In the genomic region with DNA sequence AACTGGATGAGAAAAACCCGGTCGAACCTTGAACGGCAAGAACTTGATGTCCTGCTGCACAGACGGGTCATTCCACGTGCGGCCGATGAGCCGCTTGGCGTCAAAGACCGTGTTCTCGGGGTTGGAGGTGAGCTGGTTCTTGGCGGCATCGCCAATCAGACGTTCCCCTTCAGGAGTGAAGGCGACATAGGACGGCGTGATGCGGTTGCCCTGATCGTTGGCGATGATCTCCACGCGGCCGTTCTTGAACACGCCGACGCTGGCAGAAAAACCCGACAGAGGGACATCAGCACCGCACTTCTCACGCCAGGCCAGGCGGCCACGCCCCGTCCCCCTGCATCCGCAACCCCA, we compare ENCODE assay signal across 8 cellular contexts. TPM values are rescaled to one million over a fixed set of nuclear protein-coding genes. Genes with fewer than 3 reads are reported as not detected.
DNase-seq lines count a peak whose midpoint lies in the region; ATAC-seq and TF ChIP-seq lines count a peak whose summit lies in the region.

No MANE protein-coding gene starts in this region.

- ATAC-seq in GM19452 (IDR thresholded peaks at IDR 0.05; ENCODE audit: unreplicated experiment): peak; percentile 2
- peak; percentile 9 to 12 for ATAC-seq in right cardiac atrium

- intact Hi-C loops in right cardiac atrium (cut with DNase I): no loop called here

- peak; percentile 23 for DNase-seq in LHCN-M2 (ENCODE audit: low read depth)
- peak; percentile 49 for DNase-seq in activated naive CD4-positive, alpha-beta T cell treated with anti-CD3 and anti-CD28 coated beads, Interleukin-2, amount 50 U/mL, for 16 hours
- peak in 1 of 3 donors; percentile 57 for DNase-seq in right cardiac atrium
- DNase-seq in globus pallidus (ENCODE audit: low spot score): no peak
- DNase-seq in amniotic stem cell (lab: John Stamatoyannopoulos, UW): no peak

- no peak for TF ChIP-seq CTCF in C4-2B (conservative IDR thresholded peaks at IDR 0.05)

- H3K36me3 ChIP-seq in skeletal muscle satellite cell (ENCODE audit: insufficient read depth, low read length): peaks cover 51% of the 10 kb centered on the region

- peak overlapping the region; percentile 81 for H3K4me2 ChIP-seq in skeletal muscle satellite cell (ENCODE audit: low read length)

- H3K27me3 ChIP-seq in right cardiac atrium (ENCODE audit: control insufficient read depth, insufficient read depth): no peaks in the 10 kb centered on the region
- no peaks in the 10 kb centered on the region for H3K27me3 ChIP-seq in skeletal muscle satellite cell (ENCODE audit: control insufficient read depth, insufficient read depth, low read length)

- H3K27ac ChIP-seq in C4-2B (peak overlapping the region; percentile 94), right cardiac atrium (ENCODE audit: low read length) (peak overlapping the region; percentile 93)

- whole genome bisulfite sequencing in right cardiac atrium: under 1% methylated on average over 33 of the region's 33 CpGs

- peak overlapping the region; percentile 95 for H3K9ac ChIP-seq in skeletal muscle satellite cell (ENCODE audit: low read depth, low read length)

- no peaks in the 10 kb centered on the region for H3K4me1 ChIP-seq in right cardiac atrium (ENCODE audit: control insufficient read depth, insufficient read depth, low read length)
- peaks cover 53% of the 10 kb centered on the region for H3K4me1 ChIP-seq in skeletal muscle satellite cell (ENCODE audit: control insufficient read depth, insufficient read depth, low read length)

- H3K9me3 ChIP-seq in right cardiac atrium (ENCODE audit: control insufficient read depth, low read length) (no peaks in the 10 kb centered on the region), skeletal muscle satellite cell (replicated peaks; ENCODE audit: low read length) (no peaks in the 10 kb centered on the region)

- H3K4me3 ChIP-seq in right cardiac atrium (ENCODE audit: low read length): peak overlapping the region; percentile 59
- H3K4me3 ChIP-seq in skeletal muscle satellite cell (ENCODE audit: low read length): peak overlapping the region; percentile 94

RNA-seq across cellular contexts. Expression of gene HSPA5, which starts 0.5 kb away (rescaled TPM):
- total RNA-seq in LHCN-M2 (2014; rRNA removed) (62.1 and 79.3 TPM in 2 replicates), right cardiac atrium (100 to 1,000 TPM; 176 to 384 (median 284) TPM)
- polyA plus RNA-seq in LHCN-M2 (2012): 192 TPM
- 263 TPM for polyA plus RNA-seq in right cardiac atrium
- 223 and 241 TPM in 2 replicates for total RNA-seq in skeletal muscle satellite cell (2012; rRNA removed)

RNA-seq across cellular contexts. Expression of gene GAPVD1, which starts 21.0 kb away (rescaled TPM):
- total RNA-seq in LHCN-M2 (2014; rRNA removed) (28.5 and 29.9 TPM in 2 replicates), right cardiac atrium (10 to 100 TPM; 33.0 to 45.7 (median 33.2) TPM)
- 9.0 TPM for polyA plus RNA-seq in LHCN-M2 (2012)
- polyA plus RNA-seq in right cardiac atrium: 8.1 TPM
- total RNA-seq in skeletal muscle satellite cell (2012; rRNA removed): 58.1 and 61.6 TPM in 2 replicates

RNA-seq across cellular contexts. Expression of gene RABEPK, which starts 40.3 kb away (rescaled TPM):
- total RNA-seq in LHCN-M2 (2014; rRNA removed): 24.4 and 24.5 TPM in 2 replicates
- 35.2 TPM for polyA plus RNA-seq in LHCN-M2 (2012)
- 10 to 100 TPM in 3 of 4 donors, 1 to 10 TPM in 1; 8.8 to 12.7 (median 11.4) TPM for total RNA-seq in right cardiac atrium
- 12.0 TPM for polyA plus RNA-seq in right cardiac atrium
- 32.7 and 38.2 TPM in 2 replicates for total RNA-seq in skeletal muscle satellite cell (2012; rRNA removed)

RNA-seq across cellular contexts. Expression of gene PPP6C, which starts 51.0 kb away (rescaled TPM):
- total RNA-seq in LHCN-M2 (2014; rRNA removed): 38.3 and 38.4 TPM in 2 replicates
- 19.0 TPM for polyA plus RNA-seq in LHCN-M2 (2012)
- 10 to 100 TPM; 34.5 to 43.1 (median 37.4) TPM for total RNA-seq in right cardiac atrium
- polyA plus RNA-seq in right cardiac atrium: 19.8 TPM
- 22.5 and 23.6 TPM in 2 replicates for total RNA-seq in skeletal muscle satellite cell (2012; rRNA removed)

Comparison
In these comparisons a context has a peak if more than half of its experiments do, and no peak if none do; other contexts are left out.
1. DNase-seq: peak in LHCN-M2 (single experiment) and activated naive CD4-positive, alpha-beta T cell treated with anti-CD3 and anti-CD28 coated beads, Interleukin-2, amount 50 U/mL, for 16 hours (single experiment); none in globus pallidus (single experiment) and amniotic stem cell (single experiment).